Comparison of ENCODE assay signal across 9 cellular contexts in genomic region chr10:89413398-89413912, GRCh38. TPM values are rescaled to one million over a fixed set of nuclear protein-coding genes. Genes with fewer than 3 reads are reported as not detected.
DNase-seq lines count a peak whose midpoint lies in the region; ATAC-seq and TF ChIP-seq lines count a peak whose summit lies in the region.
"Had no signal": no experiment of that assay in that cellular context is flagged by ENCODE, and none has a peak within 500 bp of the region (broad histone marks: within the 10 kb centered on the region; RNA-seq: fewer than 3 reads in every experiment).

No MANE protein-coding gene starts in this region.

- peak overlapping the region; percentile 90 for H3K27ac Mint-ChIP-seq in activated CD4-positive, alpha-beta T cell treated with anti-CD3 and anti-CD28 coated beads for 36 hours
- peak overlapping the region; percentile 98 for H3K27ac Mint-ChIP-seq in activated naive CD8-positive, alpha-beta T cell treated with anti-CD3 and anti-CD28 coated beads, Interleukin-2, amount 10 ng/mL, durations not matched to agents 7 days and 5 days

- TF ChIP-seq RAD21 in liver (IDR thresholded peaks at IDR 0.05), result no peak

- H3K4me1 Mint-ChIP-seq in activated CD4-positive, alpha-beta T cell treated with anti-CD3 and anti-CD28 coated beads for 36 hours, result peaks cover 40% of the 10 kb centered on the region
- peaks cover 39% of the 10 kb centered on the region for H3K4me1 Mint-ChIP-seq in activated naive CD8-positive, alpha-beta T cell treated with anti-CD3 and anti-CD28 coated beads, Interleukin-2, amount 10 ng/mL, durations not matched to agents 7 days and 5 days

- intact Hi-C loops in activated CD4-positive, alpha-beta T cell treated with anti-CD3 and anti-CD28 coated beads for 36 hours (cut with DNase I, micrococcal nuclease), result loop anchor here in 1 of 2 experiments (5.0 to 10.0 kb wide), 4 partner anchors 421 to 1461 kb away; partner anchors contain the start of genes FAS, RPP30 and STAMBPL1

- H3K27me3 Mint-ChIP-seq in activated CD4-positive, alpha-beta T cell treated with anti-CD3 and anti-CD28 coated beads for 36 hours, result no peaks in the 10 kb centered on the region
- no peaks in the 10 kb centered on the region for H3K27me3 Mint-ChIP-seq in activated naive CD8-positive, alpha-beta T cell treated with anti-CD3 and anti-CD28 coated beads, Interleukin-2, amount 10 ng/mL, durations not matched to agents 7 days and 5 days

- no peaks in the 10 kb centered on the region for H3K27me3 ChIP-seq in liver (ENCODE audit: control insufficient read depth in 4 of 4, insufficient read depth in 4 of 4, low read length in 3 of 4)
- no peaks in the 10 kb centered on the region for H3K27me3 ChIP-seq in suprapubic skin

- peaks cover 0 to 7% (median 0%) of the 10 kb centered on the region in 4 donors for H3K36me3 ChIP-seq in liver (ENCODE audit: control insufficient read depth in 4 of 4, insufficient read depth in 3 of 4, low read depth in 1 of 4, low read length in 3 of 4)
- H3K36me3 ChIP-seq in suprapubic skin, result peaks cover 6% of the 10 kb centered on the region

- TF ChIP-seq POLR2A in suprapubic skin (IDR thresholded peaks at IDR 0.05), result no peak

- peaks cover 4% of the 10 kb centered on the region for H3K9me3 Mint-ChIP-seq in activated CD4-positive, alpha-beta T cell treated with anti-CD3 and anti-CD28 coated beads for 36 hours (ENCODE audit: low read depth)
- peaks cover 13% of the 10 kb centered on the region for H3K9me3 Mint-ChIP-seq in activated naive CD8-positive, alpha-beta T cell treated with anti-CD3 and anti-CD28 coated beads, Interleukin-2, amount 10 ng/mL, durations not matched to agents 7 days and 5 days

- WGBS in liver, result 84% methylated on average over 7 of the region's 7 CpGs
- WGBS in suprapubic skin, result 86% methylated on average over 7 of the region's 7 CpGs

- H3K27ac ChIP-seq in liver (ENCODE audit: low read depth in 1 of 2, low read length in 2 of 2) (peak overlapping the region; percentile 98), suprapubic skin (peak overlapping the region; percentile 90)

- DNase-seq in activated CD4-positive, alpha-beta T cell treated with anti-CD3 and anti-CD28 coated beads for 36 hours, result no peak
- no peak for DNase-seq in activated CD4-positive, alpha-beta T cell treated with anti-CD3 and anti-CD28 coated beads for 1 hour
- DNase-seq in activated naive CD8-positive, alpha-beta T cell treated with anti-CD3 and anti-CD28 coated beads, Interleukin-2, amount 10 ng/mL, durations not matched to agents 7 days and 5 days, result no peak
- DNase-seq in suprapubic skin (ENCODE audit: low spot score in 2 of 2), result no peak
- DNase-seq in AML-193 (lab: John Stamatoyannopoulos, UW), result no peak
- DNase-seq in T-helper 9 cell, result no peak
- DNase-seq: NCI-H1092 had no signal

- peak overlapping the region in 1 of 2 donors; percentile 96 for H3K9ac ChIP-seq in liver (ENCODE audit: low read depth in 1 of 2, low read length in 2 of 2)

- POLR2A ChIA-PET in activated CD4-positive, alpha-beta T cell treated with anti-CD3 and anti-CD28 coated beads for 36 hours (lab: Charles Lee), result interaction anchor here (0.6 to 1.0 kb wide), 2 partner anchors 21 to 127 kb away, joined by 3 to 6 read pairs; partner anchors contain the start of gene IFIT1
- POLR2A ChIA-PET in activated naive CD8-positive, alpha-beta T cell treated with anti-CD3 and anti-CD28 coated beads, Interleukin-2, amount 10 ng/mL, durations not matched to agents 7 days and 5 days (lab: Charles Lee), result interaction anchor here (1.1 to 6.9 kb wide), 17 partner anchors 11 to 1595 kb away, joined by 3 to 170 read pairs (median 8); partner anchors contain the start of genes ATAD1, FAS, IFIT1 and IFIT2

- CTCF ChIA-PET in activated CD4-positive, alpha-beta T cell treated with anti-CD3 and anti-CD28 coated beads for 36 hours (lab: Charles Lee), result interaction anchor here (0.6 to 2.3 kb wide), 4 partner anchors 12 to 165 kb away, joined by 3 to 11 read pairs (median 3); partner anchors contain the start of gene IFIT1

- peak overlapping the region; percentile 81 for H3K4me3 Mint-ChIP-seq in activated CD4-positive, alpha-beta T cell treated with anti-CD3 and anti-CD28 coated beads for 36 hours
- H3K4me3 Mint-ChIP-seq in activated naive CD8-positive, alpha-beta T cell treated with anti-CD3 and anti-CD28 coated beads, Interleukin-2, amount 10 ng/mL, durations not matched to agents 7 days and 5 days, result peak overlapping the region; percentile 100

- TF ChIP-seq CTCF in liver (IDR thresholded peaks at IDR 0.05; ENCODE audit: low read depth, low read length, missing input control) (no peak), suprapubic skin (IDR thresholded peaks at IDR 0.05) (no peak)

- ATAC-seq in activated CD4-positive, alpha-beta T cell treated with anti-CD3 and anti-CD28 coated beads for 36 hours, result no peak
- ATAC-seq in activated naive CD8-positive, alpha-beta T cell treated with anti-CD3 and anti-CD28 coated beads, Interleukin-2, amount 10 ng/mL, durations not matched to agents 7 days and 5 days (ENCODE audit: low read depth), result no peak
- ATAC-seq in HG03097 (IDR thresholded peaks at IDR 0.05; ENCODE audit: low FRiP score, unreplicated experiment), result no peak

- TF ChIP-seq EP300 in suprapubic skin (IDR thresholded peaks at IDR 0.05), result no peak

- H3K9me3 ChIP-seq in liver (ENCODE audit: control insufficient read depth in 4 of 4, low read length in 3 of 4) (no peaks in the 10 kb centered on the region), suprapubic skin (no peaks in the 10 kb centered on the region)

- peak overlapping the region in 1 of 3 donors; percentile 88 for H3K4me3 ChIP-seq in liver (ENCODE audit: low read depth in 1 of 3, low read length in 3 of 3)
- H3K4me3 ChIP-seq in suprapubic skin, result peak overlapping the region; percentile 75

- H3K4me1 ChIP-seq in liver (ENCODE audit: control insufficient read depth in 4 of 4, insufficient read depth in 4 of 4, low read length in 3 of 4), result peaks cover 8 to 31% (median 13%) of the 10 kb centered on the region in 4 donors
- H3K4me1 ChIP-seq in suprapubic skin, result peaks cover 23% of the 10 kb centered on the region

- peaks cover 28% of the 10 kb centered on the region for H3K36me3 Mint-ChIP-seq in activated CD4-positive, alpha-beta T cell treated with anti-CD3 and anti-CD28 coated beads for 36 hours (ENCODE audit: low read depth)
- peaks cover 59% of the 10 kb centered on the region for H3K36me3 Mint-ChIP-seq in activated naive CD8-positive, alpha-beta T cell treated with anti-CD3 and anti-CD28 coated beads, Interleukin-2, amount 10 ng/mL, durations not matched to agents 7 days and 5 days

TF ChIP-seq in liver, 16 proteins besides CTCF, POLR2A, EP300 and RAD21 (continues in another document):
- TF ChIP-seq TAF1 (conservative IDR thresholded peaks at IDR 0.05) (no peak), FOXA1 (IDR thresholded peaks at IDR 0.05) (no peak), MAX (IDR thresholded peaks at IDR 0.05) (no peak), FOXA2 (IDR thresholded peaks at IDR 0.05) (no peak), YY1 (IDR thresholded peaks at IDR 0.05) (no peak), HNF4G (IDR thresholded peaks at IDR 0.05) (no peak), EGR1 (IDR thresholded peaks at IDR 0.05; ENCODE audit: low read depth in 2 of 2) (no peak), JUND (IDR thresholded peaks at IDR 0.05) (no peak), RXRA (IDR thresholded peaks at IDR 0.05) (no peak), HNF4A (conservative IDR thresholded peaks at IDR 0.05) (no peak), SP1 (IDR thresholded peaks at IDR 0.05) (no peak), GABPA (IDR thresholded peaks at IDR 0.05 in 1 of 2, conservative IDR thresholded peaks at IDR 0.05 in 1 of 2) (no peak), NR2F2 (IDR thresholded peaks at IDR 0.05) (no peak)
- TF ChIP-seq, protein P1, sequence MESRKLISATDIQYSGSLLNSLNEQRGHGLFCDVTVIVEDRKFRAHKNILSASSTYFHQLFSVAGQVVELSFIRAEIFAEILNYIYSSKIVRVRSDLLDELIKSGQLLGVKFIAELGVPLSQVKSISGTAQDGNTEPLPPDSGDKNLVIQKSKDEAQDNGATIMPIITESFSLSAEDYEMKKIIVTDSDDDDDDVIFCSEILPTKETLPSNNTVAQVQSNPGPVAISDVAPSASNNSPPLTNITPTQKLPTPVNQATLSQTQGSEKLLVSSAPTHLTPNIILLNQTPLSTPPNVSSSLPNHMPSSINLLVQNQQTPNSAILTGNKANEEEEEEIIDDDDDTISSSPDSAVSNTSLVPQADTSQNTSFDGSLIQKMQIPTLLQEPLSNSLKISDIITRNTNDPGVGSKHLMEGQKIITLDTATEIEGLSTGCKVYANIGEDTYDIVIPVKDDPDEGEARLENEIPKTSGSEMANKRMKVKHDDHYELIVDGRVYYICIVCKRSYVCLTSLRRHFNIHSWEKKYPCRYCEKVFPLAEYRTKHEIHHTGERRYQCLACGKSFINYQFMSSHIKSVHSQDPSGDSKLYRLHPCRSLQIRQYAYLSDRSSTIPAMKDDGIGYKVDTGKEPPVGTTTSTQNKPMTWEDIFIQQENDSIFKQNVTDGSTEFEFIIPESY (IDR thresholded peaks at IDR 0.05), result no peak

RNA-seq across cellular contexts. Expression of gene IFIT5, which starts 0.9 kb away (rescaled TPM):
- total RNA-seq in activated CD4-positive, alpha-beta T cell treated with anti-CD3 and anti-CD28 coated beads for 36 hours, result 10 to 100 TPM; 14.4 to 14.9 TPM
- total RNA-seq in activated naive CD8-positive, alpha-beta T cell treated with anti-CD3 and anti-CD28 coated beads, Interleukin-2, amount 10 ng/mL, durations not matched to agents 7 days and 5 days, result 10 to 100 TPM; 30.7 to 32.2 TPM
- total RNA-seq in liver (10 to 100 TPM in 1 of 2 donors, 1 to 10 TPM in 1; 5.0 to 10.7 TPM), suprapubic skin (1 to 10 TPM; 4.3 to 8.2 (median 6.3) TPM)
- polyA plus RNA-seq in liver, result 1 to 10 TPM; 6.2 to 7.3 TPM

RNA-seq across cellular contexts. Expression of gene IFIT1, which starts 21.0 kb away (rescaled TPM):
- total RNA-seq in activated CD4-positive, alpha-beta T cell treated with anti-CD3 and anti-CD28 coated beads for 36 hours, result 1 to 10 TPM; 5.9 to 6.5 TPM
- 10 to 100 TPM; 45.7 to 48.4 TPM for total RNA-seq in activated naive CD8-positive, alpha-beta T cell treated with anti-CD3 and anti-CD28 coated beads, Interleukin-2, amount 10 ng/mL, durations not matched to agents 7 days and 5 days
- total RNA-seq in liver (10 to 100 TPM; 11.4 to 11.8 TPM), suprapubic skin (1 to 10 TPM; 1.9 to 7.1 (median 2.7) TPM)
- polyA plus RNA-seq in liver, result 10 to 100 TPM in 1 of 2 donors, 1 to 10 TPM in 1; 8.1 to 17.5 TPM

RNA-seq across cellular contexts. Expression of gene IFIT1B, which starts 35.6 kb away (rescaled TPM):
- total RNA-seq in activated CD4-positive, alpha-beta T cell treated with anti-CD3 and anti-CD28 coated beads for 36 hours, result not detected
- total RNA-seq in activated naive CD8-positive, alpha-beta T cell treated with anti-CD3 and anti-CD28 coated beads, Interleukin-2, amount 10 ng/mL, durations not matched to agents 7 days and 5 days, result not detected
- total RNA-seq in liver, result 10 to 100 TPM in 1 of 2 donors, not detected in 1; 13.3 TPM
- under 1 TPM in 1 of 2 donors, not detected in 1; 0.15 TPM for polyA plus RNA-seq in liver
- not detected for total RNA-seq in suprapubic skin
